ENCODE assay signal across 11 cellular contexts in genomic region chr21:42936360-42936759, GRCh38. TPM values are rescaled to one million over a fixed set of nuclear protein-coding genes. Genes with fewer than 3 reads are reported as not detected.
DNase-seq lines count a peak whose midpoint lies in the region; ATAC-seq, FAIRE-seq and TF ChIP-seq lines count a peak whose summit lies in the region.
"Not testable (repeated sequence)": the region's sequence is repeated elsewhere in the genome, so short reads cannot be mapped to it uniquely, and the experiment has no call there.
"Had no signal": no experiment of that assay in that cellular context is flagged by ENCODE, and none has a peak within 500 bp of the region (broad histone marks: within the 10 kb centered on the region; RNA-seq: fewer than 3 reads in every experiment).

No MANE protein-coding gene starts in this region.

- not testable (repeated sequence) for H3K9me2 ChIP-seq in GM23248 (ENCODE audit: insufficient read depth)

- peak overlapping the region; percentile 18 for H3K27ac Mint-ChIP-seq in nephron progenitor cell

- FAIRE-seq in bronchial epithelial cell (lab: Jason Lieb, UNC); HepG2 (lab: Jason Lieb, UNC): not testable (repeated sequence)

- H3K27me3 ChIP-seq in GM23248 (replicated peaks; ENCODE audit: insufficient read depth); HUES6 (ENCODE audit: control insufficient read depth, insufficient read depth, low read length); bronchial epithelial cell (ENCODE audit: control insufficient read depth, insufficient read depth, low read length); HepG2 (ENCODE audit: control insufficient read depth in 1 of 2, insufficient read depth in 2 of 2, low read length in 2 of 2); smooth muscle cell (ENCODE audit: low read depth): not testable (repeated sequence)

- not testable (repeated sequence) for H3K36me3 ChIP-seq in GM23248 (ENCODE audit: low read depth); HUES6 (ENCODE audit: control insufficient read depth, insufficient read depth, low read length); bronchial epithelial cell (ENCODE audit: control insufficient read depth, insufficient read depth, low read length); HepG2 (replicated peaks in 1 of 2; ENCODE audit: control insufficient read depth in 1 of 2, insufficient read depth in 2 of 2, low read length in 2 of 2); smooth muscle cell (ENCODE audit: low read depth)

- not testable (repeated sequence) for H3K4me3 ChIP-seq in GM23248; HUES6 (ENCODE audit: low read depth, low read length); bronchial epithelial cell (ENCODE audit: low read depth, low read length); fibroblast of pulmonary artery (replicated peaks; ENCODE audit: low read depth, low read length); HepG2 (replicated peaks in 1 of 3; ENCODE audit: insufficient read depth in 1 of 3, low read depth in 2 of 3, low read length in 3 of 3); smooth muscle cell

- intact Hi-C loops in HepG2 (cut with micrococcal nuclease; ENCODE audit: unreplicated experiment), result not testable (repeated sequence)

- H3F3A ChIP-seq in GM23248 (ENCODE audit: insufficient read depth); smooth muscle cell (ENCODE audit: low read depth): not testable (repeated sequence)

- H3K27me3 Mint-ChIP-seq in nephron progenitor cell (ENCODE audit: low read depth, poor library complexity), result not testable (repeated sequence)

- H3K4me2 ChIP-seq in GM23248 (ENCODE audit: unreplicated experiment), result not testable (repeated sequence)
- H3K4me2 ChIP-seq in HepG2 (ENCODE audit: low read depth, low read length) (peak overlapping the region; percentile 63; the same call in 1 of the 2 replicates), smooth muscle cell (peak overlapping the region; percentile 75)

- POLR2A ChIA-PET in HepG2 (lab: Yijun Ruan, JAX), result interaction anchor here (0.6 kb wide), 1 partner anchor 661 kb away, joined by 4 read pairs; no protein-coding TSS in a partner anchor

- H3K4me3 Mint-ChIP-seq in nephron progenitor cell, result not testable (repeated sequence)

- CTCF ChIA-PET in HepG2 (lab: Yijun Ruan, JAX; ENCODE audit: low intra/inter-chr PET ratio, low total read pairs), result not testable (repeated sequence)

- TF ChIP-seq EP300 in HepG2 (IDR thresholded peaks at IDR 0.05; ENCODE audit: low read depth in 2 of 2, low read length in 2 of 2); HepG2 (CRISPR knock-in tag; IDR thresholded peaks at IDR 0.05; ENCODE audit: borderline replicate concordance): not testable (repeated sequence)

- TF ChIP-seq RAD21 in HepG2 (CRISPR knock-in tag; IDR thresholded peaks at IDR 0.05), result not testable (repeated sequence)

- not testable (repeated sequence) for ATAC-seq in HepG2

- not testable (repeated sequence) for TF ChIP-seq POLR2A in HepG2 (IDR thresholded peaks at IDR 0.05; ENCODE audit: insufficient read depth in 1 of 2, low read depth in 2 of 2, low read length in 2 of 2)

- H3K27ac ChIP-seq in GM23248; HepG2 (ENCODE audit: extremely low read length, insufficient read depth, low read length); smooth muscle cell (ENCODE audit: low read depth): not testable (repeated sequence)
- peak overlapping the region; percentile 52; the same call in 1 of the 2 replicates for H3K27ac ChIP-seq in HUES6 (ENCODE audit: low read depth, low read length)

- 94 to 98% methylated on average over 5 of the region's 5 CpGs for WGBS in GM23248 (ENCODE audit: low coverage in 1 of 2, low lambda C conversion rate in 2 of 2, missing lambda C conversion rate in 2 of 2), 2 experiments
- 42% methylated on average over 5 of the region's 5 CpGs for WGBS in HepG2 (ENCODE audit: low lambda C conversion rate)
- WGBS in smooth muscle cell (ENCODE audit: low lambda C conversion rate), result 29% methylated on average over 5 of the region's 5 CpGs

- BruUV-seq in HepG2 (replicated peaks; lab: Mats Ljungman, UMichigan), result not testable (repeated sequence)

- not testable (repeated sequence) for H4K20me1 ChIP-seq in GM23248 (ENCODE audit: insufficient read depth); HepG2 (ENCODE audit: insufficient read depth, low read length); smooth muscle cell (ENCODE audit: low read depth)

- in situ Hi-C loops in GM23248 (cut with MboI); HepG2 (cut with HindIII; ENCODE audit: extremely low pct_ligation_motif_present, low pct_unique_long_range_greater_than_20kb): not testable (repeated sequence)

- H3K4me1 Mint-ChIP-seq in nephron progenitor cell, result peaks cover 41% of the 10 kb centered on the region

- TF ChIP-seq CTCF in bronchial epithelial cell (IDR thresholded peaks at IDR 0.05; ENCODE audit: insufficient read depth, low read length, severe bottlenecking); fibroblast of pulmonary artery (IDR thresholded peaks at IDR 0.05; ENCODE audit: low read length, missing control alignments); HepG2 (CRISPR knock-in tag; IDR thresholded peaks at IDR 0.05); nephron progenitor cell (IDR thresholded peaks at IDR 0.05); smooth muscle cell (IDR thresholded peaks at IDR 0.05; ENCODE audit: borderline replicate concordance, insufficient read depth, poor library complexity, severe bottlenecking): not testable (repeated sequence)

- not testable (repeated sequence) for H3K79me2 ChIP-seq in GM23248 (ENCODE audit: insufficient read depth); HepG2 (ENCODE audit: insufficient read depth, low read length); smooth muscle cell (ENCODE audit: low read depth)

- not testable (repeated sequence) for H3K9me3 Mint-ChIP-seq in nephron progenitor cell

- H3K9me3 ChIP-seq in GM23248 (ENCODE audit: low read depth); HUES6 (ENCODE audit: control insufficient read depth, insufficient read depth, low read depth, low read length); HepG2 (ENCODE audit: low read length); smooth muscle cell (replicated peaks; ENCODE audit: low read depth): not testable (repeated sequence)

- not testable (repeated sequence) for H3K9ac ChIP-seq in GM23248; HUES6 (ENCODE audit: low read length); HepG2 (ENCODE audit: insufficient read depth, low read depth, low read length); smooth muscle cell (ENCODE audit: low read depth)

- not testable (repeated sequence) for H3K4me1 ChIP-seq in GM23248 (ENCODE audit: insufficient read depth); smooth muscle cell (ENCODE audit: low read depth)
- peaks cover 39% of the 10 kb centered on the region for H3K4me1 ChIP-seq in HUES6 (ENCODE audit: control insufficient read depth, insufficient read depth, low read length)
- peaks cover 52% of the 10 kb centered on the region for H3K4me1 ChIP-seq in HepG2 (ENCODE audit: insufficient read depth, low read length)

- not testable (repeated sequence) for H3K36me3 Mint-ChIP-seq in nephron progenitor cell (ENCODE audit: low read depth)

- H2AFZ ChIP-seq in GM23248; HepG2 (ENCODE audit: low read length); smooth muscle cell (ENCODE audit: low read depth): not testable (repeated sequence)

- DNase-seq in GM23248 (peak; percentile 6), bronchial epithelial cell (ENCODE audit: low read depth) (peak; percentile 51), fibroblast of pulmonary artery (ENCODE audit: low read depth) (peak; percentile 10)
- DNase-seq in HepG2 (ENCODE audit: low spot score); nephron progenitor cell; smooth muscle cell (lab: John Stamatoyannopoulos, UW; ENCODE audit: unreplicated experiment): not testable (repeated sequence)

RNA-seq across cellular contexts. Expression of gene ERVH48-1, which starts 10.9 kb away (rescaled TPM):
- total RNA-seq in GM23248 (2014; rRNA removed; shearing (Covaris generic)), result not detected in 2 replicates
- polyA plus RNA-seq in GM23248 (2016; fragmentation: Nextera tagmentation; extraction: Ambion mirVana) (not detected in 2 replicates), HepG2 (2011; rRNA removed) (1.0 and 1.8 TPM in 2 replicates), smooth muscle cell (6.8 and 9.8 TPM in 2 replicates)
- total RNA-seq in bronchial epithelial cell (under 0.01 TPM in 1 of 2 replicates, not detected in the other), HepG2 (2016; rRNA removed; fragmentation: Illumina TruSeq; extraction: Trizol) (not detected in 2 replicates), smooth muscle cell (7.5 and 7.6 TPM in 2 replicates)
- total RNA-seq in HepG2 (2016; cell fraction: cytosol; rRNA removed; fragmentation: Illumina TruSeq; extraction: Trizol; ENCODE audit: low read depth), result not detected in 2 replicates
- not detected in 2 replicates for total RNA-seq in HepG2 (2016; cell fraction: insoluble cytoplasmic fraction; rRNA removed; fragmentation: Illumina TruSeq; extraction: Trizol)
- not detected in 2 replicates for total RNA-seq in HepG2 (2016; cell fraction: membrane; rRNA removed; fragmentation: Illumina TruSeq; extraction: Trizol)
- total RNA-seq in HepG2 (2016; cell fraction: nucleus; rRNA removed; fragmentation: Illumina TruSeq; extraction: Trizol), result not detected in 2 replicates
- 1.00 and 1.2 TPM in 2 replicates for polyA plus RNA-seq in HepG2 (2011; cell fraction: cytosol; rRNA removed)
- 0.40 and 0.58 TPM in 2 replicates for polyA plus RNA-seq in HepG2 (2011; cell fraction: nucleus; rRNA removed)
- 1.5 and 1.6 TPM in 2 replicates for polyA plus RNA-seq in HepG2 (2012)
- not detected in 2 replicates for polyA plus RNA-seq in HepG2 (2016; cell fraction: cytosol; fragmentation: Illumina TruSeq; extraction: Trizol; ENCODE audit: low read depth)
- not detected in 2 replicates for polyA plus RNA-seq in HepG2 (2016; cell fraction: insoluble cytoplasmic fraction; fragmentation: Illumina TruSeq; extraction: Trizol; ENCODE audit: low read depth)
- not detected in 2 replicates for polyA plus RNA-seq in HepG2 (2016; cell fraction: membrane; fragmentation: Illumina TruSeq; extraction: Trizol; ENCODE audit: low read depth)
- not detected in 2 replicates for polyA plus RNA-seq in HepG2 (2016; cell fraction: nucleus; fragmentation: Illumina TruSeq; extraction: Trizol; ENCODE audit: insufficient read depth, low read depth)
- polyA minus RNA-seq in HepG2 (2011; rRNA and poly(A)+ RNA removed; ENCODE audit: low replicate concordance), result 0.84 and 1.8 TPM in 2 replicates
- polyA minus RNA-seq in HepG2 (2011; cell fraction: cytosol; rRNA and poly(A)+ RNA removed), result 0.30 and 0.44 TPM in 2 replicates
- 0.13 and 0.25 TPM in 2 replicates for polyA minus RNA-seq in HepG2 (2011; cell fraction: nucleus; rRNA and poly(A)+ RNA removed)
- total RNA-seq: A172, GM12878, HFFc6, HT1080 had no signal

RNA-seq across cellular contexts. Expression of gene PKNOX1, which starts 38.0 kb away (rescaled TPM):
- total RNA-seq in GM23248 (2014; rRNA removed; shearing (Covaris generic)), result 9.9 and 11.1 TPM in 2 replicates
- 25.9 and 28.2 TPM in 2 replicates for polyA plus RNA-seq in GM23248 (2016; fragmentation: Nextera tagmentation; extraction: Ambion mirVana)
- total RNA-seq in bronchial epithelial cell, result 7.9 and 9.1 TPM in 2 replicates
- 7.9 and 9.6 TPM in 2 replicates for total RNA-seq in HepG2 (2016; rRNA removed; fragmentation: Illumina TruSeq; extraction: Trizol)
- 10.4 and 11.3 TPM in 2 replicates for total RNA-seq in HepG2 (2016; cell fraction: cytosol; rRNA removed; fragmentation: Illumina TruSeq; extraction: Trizol; ENCODE audit: low read depth)
- 8.3 and 11.1 TPM in 2 replicates for total RNA-seq in HepG2 (2016; cell fraction: insoluble cytoplasmic fraction; rRNA removed; fragmentation: Illumina TruSeq; extraction: Trizol)
- 8.1 and 10.2 TPM in 2 replicates for total RNA-seq in HepG2 (2016; cell fraction: membrane; rRNA removed; fragmentation: Illumina TruSeq; extraction: Trizol)
- 6.8 and 7.1 TPM in 2 replicates for total RNA-seq in HepG2 (2016; cell fraction: nucleus; rRNA removed; fragmentation: Illumina TruSeq; extraction: Trizol)
- polyA plus RNA-seq in HepG2 (2011; rRNA removed), result 16.2 and 18.1 TPM in 2 replicates
- 10.4 and 10.8 TPM in 2 replicates for polyA plus RNA-seq in HepG2 (2011; cell fraction: cytosol; rRNA removed)
- 11.1 and 12.2 TPM in 2 replicates for polyA plus RNA-seq in HepG2 (2011; cell fraction: nucleus; rRNA removed)
- polyA plus RNA-seq in HepG2 (2012), result 6.2 and 9.4 TPM in 2 replicates
- 3.1 and 3.2 TPM in 2 replicates for polyA plus RNA-seq in HepG2 (2016; cell fraction: cytosol; fragmentation: Illumina TruSeq; extraction: Trizol; ENCODE audit: low read depth)
- 10.6 and 11.3 TPM in 2 replicates for polyA plus RNA-seq in HepG2 (2016; cell fraction: insoluble cytoplasmic fraction; fragmentation: Illumina TruSeq; extraction: Trizol; ENCODE audit: low read depth)
- polyA plus RNA-seq in HepG2 (2016; cell fraction: membrane; fragmentation: Illumina TruSeq; extraction: Trizol; ENCODE audit: low read depth), result 3.8 and 5.8 TPM in 2 replicates
- 8.0 and 10.4 TPM in 2 replicates for polyA plus RNA-seq in HepG2 (2016; cell fraction: nucleus; fragmentation: Illumina TruSeq; extraction: Trizol; ENCODE audit: insufficient read depth, low read depth)
- polyA minus RNA-seq in HepG2 (2011; rRNA and poly(A)+ RNA removed; ENCODE audit: low replicate concordance), result 10.6 and 33.3 TPM in 2 replicates
- 8.1 and 9.1 TPM in 2 replicates for polyA minus RNA-seq in HepG2 (2011; cell fraction: cytosol; rRNA and poly(A)+ RNA removed)
- polyA minus RNA-seq in HepG2 (2011; cell fraction: nucleus; rRNA and poly(A)+ RNA removed), result 9.9 and 18.2 TPM in 2 replicates
- 12.4 and 28.5 TPM in 2 replicates for total RNA-seq in smooth muscle cell
- polyA plus RNA-seq in smooth muscle cell, result 20.4 and 20.8 TPM in 2 replicates

RNA-seq across cellular contexts. Expression of gene NDUFV3, which starts 43.3 kb away (rescaled TPM):
- total RNA-seq in GM23248 (2014; rRNA removed; shearing (Covaris generic)), result 44.9 and 56.8 TPM in 2 replicates
- 46.8 and 49.2 TPM in 2 replicates for polyA plus RNA-seq in GM23248 (2016; fragmentation: Nextera tagmentation; extraction: Ambion mirVana)
- 29.7 and 44.2 TPM in 2 replicates for total RNA-seq in bronchial epithelial cell
- total RNA-seq in HepG2 (2016; rRNA removed; fragmentation: Illumina TruSeq; extraction: Trizol), result 29.6 and 35.7 TPM in 2 replicates
- total RNA-seq in HepG2 (2016; cell fraction: cytosol; rRNA removed; fragmentation: Illumina TruSeq; extraction: Trizol; ENCODE audit: low read depth), result 10.7 and 12.6 TPM in 2 replicates
- 29.5 and 34.4 TPM in 2 replicates for total RNA-seq in HepG2 (2016; cell fraction: insoluble cytoplasmic fraction; rRNA removed; fragmentation: Illumina TruSeq; extraction: Trizol)
- 17.4 and 17.6 TPM in 2 replicates for total RNA-seq in HepG2 (2016; cell fraction: membrane; rRNA removed; fragmentation: Illumina TruSeq; extraction: Trizol)
- 14.6 and 17.9 TPM in 2 replicates for total RNA-seq in HepG2 (2016; cell fraction: nucleus; rRNA removed; fragmentation: Illumina TruSeq; extraction: Trizol)
- polyA plus RNA-seq in HepG2 (2011; rRNA removed), result 14.2 and 15.4 TPM in 2 replicates
- polyA plus RNA-seq in HepG2 (2011; cell fraction: cytosol; rRNA removed), result 15.0 and 17.3 TPM in 2 replicates
- 11.9 and 13.2 TPM in 2 replicates for polyA plus RNA-seq in HepG2 (2011; cell fraction: nucleus; rRNA removed)
- polyA plus RNA-seq in HepG2 (2012), result 17.6 and 21.1 TPM in 2 replicates
- 11.7 and 13.4 TPM in 2 replicates for polyA plus RNA-seq in HepG2 (2016; cell fraction: cytosol; fragmentation: Illumina TruSeq; extraction: Trizol; ENCODE audit: low read depth)
- 27.9 and 29.5 TPM in 2 replicates for polyA plus RNA-seq in HepG2 (2016; cell fraction: insoluble cytoplasmic fraction; fragmentation: Illumina TruSeq; extraction: Trizol; ENCODE audit: low read depth)
- polyA plus RNA-seq in HepG2 (2016; cell fraction: membrane; fragmentation: Illumina TruSeq; extraction: Trizol; ENCODE audit: low read depth), result 13.6 and 15.3 TPM in 2 replicates
- 20.7 and 24.6 TPM in 2 replicates for polyA plus RNA-seq in HepG2 (2016; cell fraction: nucleus; fragmentation: Illumina TruSeq; extraction: Trizol; ENCODE audit: insufficient read depth, low read depth)
- polyA minus RNA-seq in HepG2 (2011; rRNA and poly(A)+ RNA removed; ENCODE audit: low replicate concordance), result 10.6 and 20.7 TPM in 2 replicates
- polyA minus RNA-seq in HepG2 (2011; cell fraction: cytosol; rRNA and poly(A)+ RNA removed), result 14.2 and 15.6 TPM in 2 replicates
- polyA minus RNA-seq in HepG2 (2011; cell fraction: nucleus; rRNA and poly(A)+ RNA removed), result 8.2 and 14.2 TPM in 2 replicates
- total RNA-seq in smooth muscle cell, result 23.3 and 29.7 TPM in 2 replicates
- 28.4 and 31.7 TPM in 2 replicates for polyA plus RNA-seq in smooth muscle cell

RNA-seq across cellular contexts. Expression of gene WDR4, which starts 57.0 kb away (rescaled TPM):
- total RNA-seq in GM23248 (2014; rRNA removed; shearing (Covaris generic)), result 8.6 and 13.5 TPM in 2 replicates
- polyA plus RNA-seq in GM23248 (2016; fragmentation: Nextera tagmentation; extraction: Ambion mirVana) (11.9 and 12.5 TPM in 2 replicates), HepG2 (2011; rRNA removed) (10.9 and 11.3 TPM in 2 replicates), smooth muscle cell (5.1 and 6.2 TPM in 2 replicates)
- total RNA-seq in bronchial epithelial cell (16.3 and 28.4 TPM in 2 replicates), HepG2 (2016; rRNA removed; fragmentation: Illumina TruSeq; extraction: Trizol) (14.4 and 14.8 TPM in 2 replicates), smooth muscle cell (2.6 and 5.1 TPM in 2 replicates)
- 5.6 and 6.6 TPM in 2 replicates for total RNA-seq in HepG2 (2016; cell fraction: cytosol; rRNA removed; fragmentation: Illumina TruSeq; extraction: Trizol; ENCODE audit: low read depth)
- 13.1 and 14.9 TPM in 2 replicates for total RNA-seq in HepG2 (2016; cell fraction: insoluble cytoplasmic fraction; rRNA removed; fragmentation: Illumina TruSeq; extraction: Trizol)
- 6.4 and 7.7 TPM in 2 replicates for total RNA-seq in HepG2 (2016; cell fraction: membrane; rRNA removed; fragmentation: Illumina TruSeq; extraction: Trizol)
- total RNA-seq in HepG2 (2016; cell fraction: nucleus; rRNA removed; fragmentation: Illumina TruSeq; extraction: Trizol), result 19.0 and 23.6 TPM in 2 replicates
- polyA plus RNA-seq in HepG2 (2011; cell fraction: cytosol; rRNA removed), result 9.4 and 15.2 TPM in 2 replicates
- polyA plus RNA-seq in HepG2 (2011; cell fraction: nucleus; rRNA removed), result 45.2 and 52.9 TPM in 2 replicates
- 10.2 and 10.8 TPM in 2 replicates for polyA plus RNA-seq in HepG2 (2012)
- 3.4 and 3.8 TPM in 2 replicates for polyA plus RNA-seq in HepG2 (2016; cell fraction: cytosol; fragmentation: Illumina TruSeq; extraction: Trizol; ENCODE audit: low read depth)
- polyA plus RNA-seq in HepG2 (2016; cell fraction: insoluble cytoplasmic fraction; fragmentation: Illumina TruSeq; extraction: Trizol; ENCODE audit: low read depth), result 17.9 and 21.8 TPM in 2 replicates
- polyA plus RNA-seq in HepG2 (2016; cell fraction: membrane; fragmentation: Illumina TruSeq; extraction: Trizol; ENCODE audit: low read depth), result 5.6 and 6.6 TPM in 2 replicates
- polyA plus RNA-seq in HepG2 (2016; cell fraction: nucleus; fragmentation: Illumina TruSeq; extraction: Trizol; ENCODE audit: insufficient read depth, low read depth), result 29.4 and 30.7 TPM in 2 replicates
- polyA minus RNA-seq in HepG2 (2011; rRNA and poly(A)+ RNA removed; ENCODE audit: low replicate concordance), result 35.6 and 97.8 TPM in 2 replicates
- 5.3 and 5.5 TPM in 2 replicates for polyA minus RNA-seq in HepG2 (2011; cell fraction: cytosol; rRNA and poly(A)+ RNA removed)
- 31.8 and 38.4 TPM in 2 replicates for polyA minus RNA-seq in HepG2 (2011; cell fraction: nucleus; rRNA and poly(A)+ RNA removed)
